ENCODE assay signal across 8 cellular contexts in the genomic region with DNA sequence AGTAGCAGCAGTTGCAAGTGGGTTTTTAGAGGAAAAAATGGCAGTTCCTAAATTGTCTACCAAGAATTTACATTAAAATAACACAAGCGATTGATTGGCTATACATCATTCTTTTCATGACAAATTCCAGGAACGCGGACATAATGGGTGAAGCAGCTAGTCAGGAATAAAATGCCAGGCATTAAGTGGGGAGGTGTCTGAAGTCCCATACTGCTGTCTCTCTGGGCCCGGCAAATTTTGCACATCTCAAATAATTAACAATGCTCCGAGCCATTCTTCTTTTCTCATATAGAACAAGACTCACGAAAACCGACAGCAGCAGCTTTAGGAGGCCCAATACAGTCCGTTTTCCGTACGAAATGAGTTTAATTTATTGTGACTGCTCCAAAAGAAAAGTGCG. TPM values are rescaled to one million over a fixed set of nuclear protein-coding genes. Genes with fewer than 3 reads are reported as not detected.
DNase-seq lines count a peak whose midpoint lies in the region; ATAC-seq and TF ChIP-seq lines count a peak whose summit lies in the region.

No MANE protein-coding gene starts in this region.

- CTCF ChIA-PET in BJ (lab: Yijun Ruan, JAX): interaction anchor here (1.0 to 2.9 kb wide), 4 partner anchors 8 to 33 kb away, joined by 4 to 25 read pairs (median 6); a partner anchor contains a TSS

- H3K36me3 ChIP-seq in BJ (ENCODE audit: control insufficient read depth, insufficient read depth, low read length): no peaks in the 10 kb centered on the region; the same call in 1 of the 2 replicates

- H3K27me3 Mint-ChIP-seq in dendritic cell treated with granulocyte-macrophage colony-stimulating factor and Interleukin-4, amounts not matched to agents 40 ng/mL and 50 ng/mL, for 4 days: no peaks in the 10 kb centered on the region
- no peaks in the 10 kb centered on the region for H3K27me3 Mint-ChIP-seq in natural killer cell treated with Interleukin-12 subunit alpha and Interleukin-12 subunit beta and Interleukin-15 and Interleukin-18, amount 100 ng/mL, for 72 hours

- peaks cover 27% of the 10 kb centered on the region for H3K4me1 Mint-ChIP-seq in dendritic cell treated with granulocyte-macrophage colony-stimulating factor and Interleukin-4, amounts not matched to agents 40 ng/mL and 50 ng/mL, for 4 days (ENCODE audit: low read depth)
- H3K4me1 Mint-ChIP-seq in natural killer cell treated with Interleukin-12 subunit alpha and Interleukin-12 subunit beta and Interleukin-15 and Interleukin-18, amount 100 ng/mL, for 72 hours (ENCODE audit: low read depth in 2 of 2): peaks cover 29 to 45% of the 10 kb centered on the region in 2 donors

- DNase-seq in BJ (ENCODE audit: low read depth) (no peak), LNCaP clone FGC (ENCODE audit: low read depth) (no peak), NCI-H1417 treated with DMSO at 0.1 percent for 48 hours (lab: John Stamatoyannopoulos, UW) (no peak), HUDEP-2 (lab: John Stamatoyannopoulos, UW; ENCODE audit: unreplicated experiment in 76 of 76) (no peak)
- DNase-seq in natural killer cell treated with Interleukin-12 subunit alpha and Interleukin-12 subunit beta and Interleukin-15 and Interleukin-18, amount 100 ng/mL, for 72 hours (ENCODE audit: low spot score): no peak

- no peaks in the 10 kb centered on the region for H3K27me3 ChIP-seq in BJ (ENCODE audit: control insufficient read depth, insufficient read depth, low read length)

- TF ChIP-seq CTCF in BJ (IDR thresholded peaks at IDR 0.05; ENCODE audit: insufficient read depth, low read depth, low read length) (no peak), LNCaP clone FGC (IDR thresholded peaks at IDR 0.05; ENCODE audit: control insufficient read depth, extremely low read depth, insufficient read depth) (no peak)

- POLR2A ChIA-PET in BJ (lab: Charles Lee): interaction anchor here (0.6 to 1.6 kb wide), 3 partner anchors 14 to 158 kb away, joined by 4 to 21 read pairs (median 6); no protein-coding TSS in a partner anchor

- H3K4me3 ChIP-seq in BJ (ENCODE audit: low read depth, low read length) (peak overlapping the region; percentile 95), LNCaP clone FGC (ENCODE audit: low read depth, low read length) (peak overlapping the region; percentile 77)

- H3K9me3 Mint-ChIP-seq in dendritic cell treated with granulocyte-macrophage colony-stimulating factor and Interleukin-4, amounts not matched to agents 40 ng/mL and 50 ng/mL, for 4 days: no peaks in the 10 kb centered on the region
- no peaks in the 10 kb centered on the region for H3K9me3 Mint-ChIP-seq in natural killer cell treated with Interleukin-12 subunit alpha and Interleukin-12 subunit beta and Interleukin-15 and Interleukin-18, amount 100 ng/mL, for 72 hours

- peak overlapping the region; percentile 99 for H3K4me3 Mint-ChIP-seq in dendritic cell treated with granulocyte-macrophage colony-stimulating factor and Interleukin-4, amounts not matched to agents 40 ng/mL and 50 ng/mL, for 4 days
- peak overlapping the region; percentile 91 for H3K4me3 Mint-ChIP-seq in natural killer cell treated with Interleukin-12 subunit alpha and Interleukin-12 subunit beta and Interleukin-15 and Interleukin-18, amount 100 ng/mL, for 72 hours

- H3K36me3 Mint-ChIP-seq in dendritic cell treated with granulocyte-macrophage colony-stimulating factor and Interleukin-4, amounts not matched to agents 40 ng/mL and 50 ng/mL, for 4 days (ENCODE audit: low read depth): peaks cover 70% of the 10 kb centered on the region
- peaks cover 23% of the 10 kb centered on the region for H3K36me3 Mint-ChIP-seq in natural killer cell treated with Interleukin-12 subunit alpha and Interleukin-12 subunit beta and Interleukin-15 and Interleukin-18, amount 100 ng/mL, for 72 hours

- ATAC-seq in natural killer cell treated with Interleukin-12 subunit alpha and Interleukin-12 subunit beta and Interleukin-15 and Interleukin-18, amount 100 ng/mL, for 72 hours: no peak
- no peak for ATAC-seq in GM21825 (IDR thresholded peaks at IDR 0.05; ENCODE audit: unreplicated experiment)
- no peak for ATAC-seq in GM19463 (IDR thresholded peaks at IDR 0.05; ENCODE audit: unreplicated experiment)

- intact Hi-C loops in dendritic cell treated with granulocyte-macrophage colony-stimulating factor and Interleukin-4, amounts not matched to agents 40 ng/mL and 50 ng/mL, for 4 days (cut with micrococcal nuclease): loop anchor here (1.0 to 2.0 kb wide), 2 partner anchors 15 to 20 kb away; a partner anchor contains a TSS

- peak overlapping the region; percentile 100 for H3K27ac Mint-ChIP-seq in dendritic cell treated with granulocyte-macrophage colony-stimulating factor and Interleukin-4, amounts not matched to agents 40 ng/mL and 50 ng/mL, for 4 days
- peak overlapping the region; percentile 95 to 100 for H3K27ac Mint-ChIP-seq in natural killer cell treated with Interleukin-12 subunit alpha and Interleukin-12 subunit beta and Interleukin-15 and Interleukin-18, amount 100 ng/mL, for 72 hours

RNA-seq across cellular contexts. Expression of a gene that starts 0.7 kb away (rescaled TPM):
- 87.9 and 203 TPM in 2 replicates for polyA plus RNA-seq in BJ (2011; rRNA removed)
- polyA minus RNA-seq in BJ (2011; rRNA and poly(A)+ RNA removed): 16.8 and 25.8 TPM in 2 replicates
- 100 to 1,000 TPM; 186 to 188 TPM for total RNA-seq in natural killer cell treated with Interleukin-12 subunit alpha and Interleukin-12 subunit beta and Interleukin-15 and Interleukin-18, amount 100 ng/mL, for 72 hours

RNA-seq across cellular contexts. Expression of a gene that starts 0.9 kb away (rescaled TPM):
- 24.1 and 35.2 TPM in 2 replicates for polyA plus RNA-seq in BJ (2011; rRNA removed)
- polyA minus RNA-seq in BJ (2011; rRNA and poly(A)+ RNA removed): 12.0 and 18.5 TPM in 2 replicates
- 10 to 100 TPM; 76.3 to 93.6 TPM for total RNA-seq in natural killer cell treated with Interleukin-12 subunit alpha and Interleukin-12 subunit beta and Interleukin-15 and Interleukin-18, amount 100 ng/mL, for 72 hours

RNA-seq across cellular contexts. Expression of a gene that starts 15.3 kb away (rescaled TPM):
- 3.6 and 4.2 TPM in 2 replicates for polyA plus RNA-seq in BJ (2011; rRNA removed)
- 1.0 and 1.1 TPM in 2 replicates for polyA minus RNA-seq in BJ (2011; rRNA and poly(A)+ RNA removed)
- 10 to 100 TPM in 1 of 2 donors, 1 to 10 TPM in 1; 6.2 to 11.9 TPM for total RNA-seq in natural killer cell treated with Interleukin-12 subunit alpha and Interleukin-12 subunit beta and Interleukin-15 and Interleukin-18, amount 100 ng/mL, for 72 hours

RNA-seq across cellular contexts. Expression of a gene that starts 21.0 kb away (rescaled TPM):
- polyA plus RNA-seq in BJ (2011; rRNA removed): 8.6 and 11.9 TPM in 2 replicates
- 3.7 and 4.5 TPM in 2 replicates for polyA minus RNA-seq in BJ (2011; rRNA and poly(A)+ RNA removed)
- 10 to 100 TPM; 28.7 to 48.4 TPM for total RNA-seq in natural killer cell treated with Interleukin-12 subunit alpha and Interleukin-12 subunit beta and Interleukin-15 and Interleukin-18, amount 100 ng/mL, for 72 hours

RNA-seq across cellular contexts. Expression of a gene that starts 33.5 kb away (rescaled TPM):
- 3,639 and 4,331 TPM in 2 replicates for polyA plus RNA-seq in BJ (2011; rRNA removed)
- 490 and 796 TPM in 2 replicates for polyA minus RNA-seq in BJ (2011; rRNA and poly(A)+ RNA removed)
- total RNA-seq in natural killer cell treated with Interleukin-12 subunit alpha and Interleukin-12 subunit beta and Interleukin-15 and Interleukin-18, amount 100 ng/mL, for 72 hours: 1,000 to 10,000 TPM in 1 of 2 donors, 100 to 1,000 TPM in 1; 518 to 1,286 TPM
